In genomic region chr16:839643-840408, GRCh38 we compare ENCODE assay signal across 1 cellular context.
TF ChIP-seq lines count a peak whose summit lies in the region.

No MANE protein-coding gene starts in this region.

TF ChIP-seq in HepG2, 621 proteins besides CTCF, POLR2A, EP300 and RAD21:
- TF ChIP-seq SP2 (CRISPR knock-in tag; IDR thresholded peaks at IDR 0.05) = no peak
